Comparison of ENCODE assay signal across 8 cellular contexts in the genomic region with DNA sequence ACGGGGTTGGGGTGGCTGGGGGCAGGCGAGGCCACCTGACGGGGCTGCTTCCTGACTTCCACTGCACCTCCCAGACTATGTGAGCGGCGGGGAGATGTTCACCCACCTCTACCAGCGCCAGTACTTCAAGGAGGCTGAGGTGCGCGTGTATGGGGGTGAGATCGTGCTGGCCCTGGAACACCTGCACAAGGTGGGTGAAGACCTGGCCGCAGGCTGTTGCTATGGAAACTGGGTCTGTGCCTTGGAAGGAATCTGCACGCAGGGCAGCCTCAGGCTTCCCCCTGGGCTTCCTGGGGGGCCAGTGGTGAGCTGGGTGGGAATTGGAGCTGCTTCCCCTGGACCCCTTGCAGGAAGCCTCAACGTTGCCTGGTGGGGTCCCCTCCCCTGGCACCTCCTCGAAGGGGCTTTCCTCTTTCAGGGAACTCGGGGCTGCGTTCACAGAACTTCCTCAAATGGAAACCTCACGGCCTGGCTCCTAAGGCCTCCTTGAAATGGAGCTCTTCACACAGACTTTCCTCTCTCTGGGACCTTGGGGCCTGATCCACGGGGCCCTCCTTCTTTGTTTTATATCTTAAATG. TPM values are rescaled to one million over a fixed set of nuclear protein-coding genes. Genes with fewer than 3 reads are reported as not detected.
DNase-seq lines count a peak whose midpoint lies in the region; TF ChIP-seq lines count a peak whose summit lies in the region.

No MANE protein-coding gene starts in this region.

- H3K18ac ChIP-seq in neuronal stem cell (ENCODE audit: low read length): no peak overlapping the region

- no peak for TF ChIP-seq CTCF in astrocyte of the spinal cord (IDR thresholded peaks at IDR 0.05; ENCODE audit: low read depth, low read length)

- H3K9ac ChIP-seq in neuronal stem cell (ENCODE audit: low read depth, low read length, poor library complexity): no peak overlapping the region

- H3K4me1 ChIP-seq in neuronal stem cell (ENCODE audit: control insufficient read depth in 2 of 2, insufficient read depth in 1 of 2, low read depth in 1 of 2, low read length in 2 of 2): peaks cover 17 to 22% of the 10 kb centered on the region in 2 donors

- peaks cover 11 to 49% of the 10 kb centered on the region in 2 donors for H3K36me3 ChIP-seq in neuronal stem cell (replicated peaks in 1 of 2; ENCODE audit: control insufficient read depth in 2 of 2, insufficient read depth in 2 of 2, low read length in 2 of 2)

- no peaks in the 10 kb centered on the region for H3K27me3 ChIP-seq in neuronal stem cell (ENCODE audit: control insufficient read depth in 3 of 3, insufficient read depth in 3 of 3, low read depth in 1 of 3, low read length in 3 of 3)

- DNase-seq in COLO668 (lab: John Stamatoyannopoulos, UW; ENCODE audit: unreplicated experiment) (peak; percentile 8), Kasumi-1 (lab: John Stamatoyannopoulos, UW) (peak; percentile 78 to 83), astrocyte of the spinal cord (ENCODE audit: low read depth, low spot score) (no peak), neuronal stem cell (ENCODE audit: low spot score) (no peak), iPS-NIHi7 (ENCODE audit: extremely low spot score) (no peak), posterior vena cava (ENCODE audit: low spot score) (no peak), NCI-H2107 (lab: John Stamatoyannopoulos, UW) (no peak), NCI-H226 (no peak)

- H3K4me2 ChIP-seq in neuronal stem cell (ENCODE audit: insufficient read depth, low read length, poor library complexity, severe bottlenecking): no peak overlapping the region

- H2BK120ac ChIP-seq in neuronal stem cell (ENCODE audit: low read depth, low read length): peak overlapping the region; percentile 72

- H3K27ac ChIP-seq in neuronal stem cell (replicated peaks; ENCODE audit: low read length): no peak overlapping the region

- peak overlapping the region; percentile 83 for H2BK15ac ChIP-seq in neuronal stem cell (ENCODE audit: low read length)

- peaks cover 3% of the 10 kb centered on the region for H3K79me1 ChIP-seq in neuronal stem cell (ENCODE audit: low read depth, low read length)

- H3K9me3 ChIP-seq in neuronal stem cell (replicated peaks in 1 of 2; ENCODE audit: control insufficient read depth in 2 of 2, insufficient read depth in 1 of 2, low read depth in 1 of 2, low read length in 2 of 2): no peaks in the 10 kb centered on the region

- H3K23ac ChIP-seq in neuronal stem cell (ENCODE audit: low read depth, low read length, poor library complexity): peak overlapping the region; percentile 87

- peak overlapping the region; percentile 17 for H3K14ac ChIP-seq in neuronal stem cell (ENCODE audit: low read length)

- H4K91ac ChIP-seq in neuronal stem cell (ENCODE audit: low read depth, low read length, poor library complexity): no peak overlapping the region

- in situ Hi-C loops in astrocyte of the spinal cord (cut with HindIII; ENCODE audit: low sequenced_read_pairs): no loop called here

- peak overlapping the region; percentile 73 for H2BK12ac ChIP-seq in neuronal stem cell (ENCODE audit: low read length)

- no peak overlapping the region for H2BK5ac ChIP-seq in neuronal stem cell (ENCODE audit: low read length)

- no peak overlapping the region for H4K8ac ChIP-seq in neuronal stem cell (ENCODE audit: low read depth, low read length)

- H3K4me3 ChIP-seq in astrocyte of the spinal cord (ENCODE audit: low read depth, low read length) (peak overlapping the region; percentile 56), neuronal stem cell (ENCODE audit: low read length in 2 of 2) (peak overlapping the region; percentile 90 to 96)

- no CpG with 5 or more reads among the region's 17 CpGs for WGBS in neuronal stem cell (ENCODE audit: extremely low coverage in 2 of 2, insufficient read length in 2 of 2, insufficient replicate concordance in 1 of 2), 2 donors

- no peak overlapping the region for H2AFZ ChIP-seq in neuronal stem cell (ENCODE audit: low read length)

- intact Hi-C loops in posterior vena cava (cut with DNase I): no loop called here

- H2AK5ac ChIP-seq in neuronal stem cell (ENCODE audit: low read depth, low read length): peak overlapping the region; percentile 66

- no peak overlapping the region for H3K4ac ChIP-seq in neuronal stem cell (ENCODE audit: low read length)

RNA-seq across cellular contexts. Expression of a gene that starts 1.5 kb away (rescaled TPM):
- polyA plus RNA-seq in neuronal stem cell (2013, experiment 1 of 2): 5.7 TPM
- polyA plus RNA-seq in neuronal stem cell (2013, experiment 2 of 2): 5.0 TPM
- 10 to 100 TPM; 29.2 to 33.5 TPM for total RNA-seq in posterior vena cava

RNA-seq across cellular contexts. Expression of a gene that starts 20.5 kb away (rescaled TPM):
- 4.0 TPM for polyA plus RNA-seq in neuronal stem cell (2013, experiment 1 of 2)
- 4.5 TPM for polyA plus RNA-seq in neuronal stem cell (2013, experiment 2 of 2)
- 1 to 10 TPM; 7.0 to 9.5 TPM for total RNA-seq in posterior vena cava

RNA-seq across cellular contexts. Expression of a gene that starts 42.6 kb away (rescaled TPM):
- polyA plus RNA-seq in neuronal stem cell (2013, experiment 1 of 2): 142 TPM
- polyA plus RNA-seq in neuronal stem cell (2013, experiment 2 of 2): 136 TPM
- 10 to 100 TPM; 82.7 to 98.6 TPM for total RNA-seq in posterior vena cava

RNA-seq across cellular contexts. Expression of a gene that starts 43.1 kb away (rescaled TPM):
- polyA plus RNA-seq in neuronal stem cell (2013, experiment 1 of 2): 529 TPM
- 505 TPM for polyA plus RNA-seq in neuronal stem cell (2013, experiment 2 of 2)
- 100 to 1,000 TPM; 107 to 119 TPM for total RNA-seq in posterior vena cava

RNA-seq across cellular contexts. Expression of a gene that starts 55.2 kb away (rescaled TPM):
- polyA plus RNA-seq in neuronal stem cell (2013, experiment 1 of 2): 5.3 TPM
- polyA plus RNA-seq in neuronal stem cell (2013, experiment 2 of 2): 5.6 TPM
- 10 to 100 TPM; 33.5 to 41.2 TPM for total RNA-seq in posterior vena cava

Comparison
In these comparisons a context has a peak if more than half of its experiments do, and no peak if none do; other contexts are left out.
1. DNase-seq: peak in COLO668 (single experiment) and Kasumi-1 (2 of 2); none in astrocyte of the spinal cord (single experiment), neuronal stem cell (single experiment), iPS-NIHi7 (single experiment), posterior vena cava (single experiment), NCI-H2107 (single experiment) and NCI-H226 (single experiment).